In genomic region chr22:45200862-45201511, GRCh38 we compare ENCODE assay signal across 1 cellular context.
A peak's percentile ranks its signal among the peaks of the same experiment; 100 is the strongest.
TF ChIP-seq lines count a peak whose summit lies in the region.

No MANE protein-coding gene starts in this region.

TF ChIP-seq in A549, 52 proteins besides CTCF, POLR2A, EP300 and RAD21:
- TF ChIP-seq USF2 (IDR thresholded peaks at IDR 0.05) (no peak), RNF2 (IDR thresholded peaks at IDR 0.05; ENCODE audit: borderline replicate concordance, low read depth) (no peak), TP53 (CRISPR knock-in tag; IDR thresholded peaks at IDR 0.05) (no peak), HEYL (CRISPR knock-in tag; IDR thresholded peaks at IDR 0.05) (no peak), HES2 (IDR thresholded peaks at IDR 0.05) (no peak), ESRRA (IDR thresholded peaks at IDR 0.05; ENCODE audit: borderline replicate concordance, low read length) (no peak), ZFP36 (IDR thresholded peaks at IDR 0.05; ENCODE audit: borderline replicate concordance, partially characterized antibody) (peak; percentile 96)
